In genomic region chr16:55125818-55126385, GRCh38 we compare ENCODE assay signal across 33 cellular contexts.
"Had no signal": no experiment of that assay in that cellular context is flagged by ENCODE, and none has a peak within 500 bp of the region (broad histone marks: within the 10 kb centered on the region; RNA-seq: fewer than 3 reads in every experiment).

No MANE protein-coding gene starts in this region.

- H3K27ac Mint-ChIP-seq: activated B cell treated with CpG ODN at 0.5 μM for 24 hours; activated CD4-positive, alpha-beta memory T cell treated with anti-CD3 and anti-CD28 coated beads for 36 hours; activated CD8-positive, alpha-beta memory T cell treated with anti-CD3 and anti-CD28 coated beads, Interleukin-2, amount 10 ng/mL, durations not matched to agents 7 days and 5 days; activated naive CD4-positive, alpha-beta T cell treated with anti-CD3 and anti-CD28 coated beads, Interleukin-2, amount 10 ng/mL, durations not matched to agents 7 days and 5 days; activated naive CD8-positive, alpha-beta T cell; activated naive CD8-positive, alpha-beta T cell treated with anti-CD3 and anti-CD28 coated beads, Interleukin-2, amount 50 U/mL, for 24 hours; T-cell had no signal

- H3K27ac ChIP-seq: brain microvascular endothelial cell, Peyer's patch, SJSA1, VCaP had no signal

- H3K4me2 ChIP-seq: SK-N-SH had no signal

- H3K4me3 ChIP-seq: Peyer's patch, SJSA1 had no signal

- H3K36me3 ChIP-seq: brain microvascular endothelial cell, Peyer's patch, SJSA1 had no signal

- DNase-seq: activated B cell treated with CpG ODN at 0.5 μM for 24 hours; activated CD4-positive, alpha-beta memory T cell treated with anti-CD3 and anti-CD28 coated beads for 36 hours; activated CD4-positive, alpha-beta T cell treated with anti-CD3 and anti-CD28 coated beads for 4 hours; activated CD4-positive, alpha-beta T cell treated with anti-CD3 and anti-CD28 coated beads, Interleukin-2, amount 50 U/mL, for 1 hour; activated CD4-positive, CD25-positive, alpha-beta regulatory T cell treated with anti-CD3 and anti-CD28 coated beads, Interleukin-2, amount 50 U/mL, for 72 hours; activated CD8-positive, alpha-beta memory T cell treated with anti-CD3 and anti-CD28 coated beads for 24 hours; activated CD8-positive, alpha-beta memory T cell treated with anti-CD3 and anti-CD28 coated beads, Interleukin-2, amount 10 ng/mL, durations not matched to agents 7 days and 5 days; activated CD8-positive, alpha-beta memory T cell treated with anti-CD3 and anti-CD28 coated beads, Interleukin-2, amount 50 U/mL, for 48 hours; activated effector memory CD4-positive, alpha-beta T cell treated with Interleukin-2 at 50 U/mL for 16 hours; activated naive CD4-positive, alpha-beta T cell treated with anti-CD3 and anti-CD28 coated beads, Interleukin-2, amount 10 ng/mL, durations not matched to agents 7 days and 5 days; activated naive CD8-positive, alpha-beta T cell treated with anti-CD3 and anti-CD28 coated beads, Interleukin-2, amount 50 U/mL, for 24 hours; activated T-cell treated with anti-CD3 and anti-CD28 coated beads, Interleukin-2, amount 50 U/mL, for 48 hours; aorta; brain microvascular endothelial cell; central memory CD4-positive, alpha-beta T cell; NCI-H1105; NCI-H1417 treated with DMSO at 0.1 percent for 48 hours; NCI-H187 treated with DMSO at 0.1 percent for 48 hours; NCI-H2081; NCI-H345; NCI-H524 treated with DMSO at 0.1 percent for 48 hours; NK-92 treated with Interleukin-12 subunit alpha and Interleukin-12 subunit beta, amount 100 ng/mL, for 24 hours; PC-3; Peyer's patch; RPMI8226; SHP77 treated with DMSO at 0.1 percent for 48 hours; SK-N-SH; T-cell; T-helper 2 cell; T-helper 9 cell had no signal

- H3K9me2 ChIP-seq: SK-N-SH had no signal

- H3K9me3 Mint-ChIP-seq: activated B cell treated with CpG ODN at 0.5 μM for 24 hours; activated CD4-positive, alpha-beta memory T cell treated with anti-CD3 and anti-CD28 coated beads for 36 hours; activated naive CD8-positive, alpha-beta T cell treated with anti-CD3 and anti-CD28 coated beads, Interleukin-2, amount 50 U/mL, for 24 hours had no signal

- H3K9me3 ChIP-seq: Peyer's patch, SJSA1, SK-N-SH had no signal

- H3K4me3 Mint-ChIP-seq: activated B cell treated with CpG ODN at 0.5 μM for 24 hours; activated CD4-positive, alpha-beta memory T cell treated with anti-CD3 and anti-CD28 coated beads for 36 hours; activated CD8-positive, alpha-beta memory T cell treated with anti-CD3 and anti-CD28 coated beads, Interleukin-2, amount 10 ng/mL, durations not matched to agents 7 days and 5 days; activated naive CD4-positive, alpha-beta T cell treated with anti-CD3 and anti-CD28 coated beads, Interleukin-2, amount 10 ng/mL, durations not matched to agents 7 days and 5 days; activated naive CD8-positive, alpha-beta T cell; activated naive CD8-positive, alpha-beta T cell treated with anti-CD3 and anti-CD28 coated beads, Interleukin-2, amount 50 U/mL, for 24 hours; T-cell had no signal

- ATAC-seq: activated CD8-positive, alpha-beta memory T cell treated with anti-CD3 and anti-CD28 coated beads, Interleukin-2, amount 10 ng/mL, durations not matched to agents 7 days and 5 days; activated naive CD8-positive, alpha-beta T cell treated with anti-CD3 and anti-CD28 coated beads, Interleukin-2, amount 50 U/mL, for 24 hours; PC-3; T-cell had no signal

- H3K4me1 ChIP-seq: Peyer's patch, SJSA1 had no signal

- H3K9ac ChIP-seq: SK-N-SH had no signal

- H3K4me1 Mint-ChIP-seq: activated CD8-positive, alpha-beta memory T cell treated with anti-CD3 and anti-CD28 coated beads, Interleukin-2, amount 10 ng/mL, durations not matched to agents 7 days and 5 days; activated naive CD4-positive, alpha-beta T cell treated with anti-CD3 and anti-CD28 coated beads, Interleukin-2, amount 10 ng/mL, durations not matched to agents 7 days and 5 days; activated naive CD8-positive, alpha-beta T cell treated with anti-CD3 and anti-CD28 coated beads, Interleukin-2, amount 50 U/mL, for 24 hours; T-cell had no signal

- H3K27me3 Mint-ChIP-seq: activated B cell treated with CpG ODN at 0.5 μM for 24 hours; activated CD4-positive, alpha-beta memory T cell treated with anti-CD3 and anti-CD28 coated beads for 36 hours; activated CD8-positive, alpha-beta memory T cell treated with anti-CD3 and anti-CD28 coated beads, Interleukin-2, amount 10 ng/mL, durations not matched to agents 7 days and 5 days; activated naive CD4-positive, alpha-beta T cell treated with anti-CD3 and anti-CD28 coated beads, Interleukin-2, amount 10 ng/mL, durations not matched to agents 7 days and 5 days; activated naive CD8-positive, alpha-beta T cell treated with anti-CD3 and anti-CD28 coated beads, Interleukin-2, amount 50 U/mL, for 24 hours had no signal

- H3K36me3 Mint-ChIP-seq: activated CD4-positive, alpha-beta memory T cell treated with anti-CD3 and anti-CD28 coated beads for 36 hours; activated CD8-positive, alpha-beta memory T cell treated with anti-CD3 and anti-CD28 coated beads, Interleukin-2, amount 10 ng/mL, durations not matched to agents 7 days and 5 days; activated naive CD4-positive, alpha-beta T cell treated with anti-CD3 and anti-CD28 coated beads, Interleukin-2, amount 10 ng/mL, durations not matched to agents 7 days and 5 days; activated naive CD8-positive, alpha-beta T cell; T-cell had no signal

- H3K27me3 ChIP-seq: brain microvascular endothelial cell, Peyer's patch, SJSA1 had no signal
